Comparison of ENCODE assay signal across 8 cellular contexts in the genomic region with DNA sequence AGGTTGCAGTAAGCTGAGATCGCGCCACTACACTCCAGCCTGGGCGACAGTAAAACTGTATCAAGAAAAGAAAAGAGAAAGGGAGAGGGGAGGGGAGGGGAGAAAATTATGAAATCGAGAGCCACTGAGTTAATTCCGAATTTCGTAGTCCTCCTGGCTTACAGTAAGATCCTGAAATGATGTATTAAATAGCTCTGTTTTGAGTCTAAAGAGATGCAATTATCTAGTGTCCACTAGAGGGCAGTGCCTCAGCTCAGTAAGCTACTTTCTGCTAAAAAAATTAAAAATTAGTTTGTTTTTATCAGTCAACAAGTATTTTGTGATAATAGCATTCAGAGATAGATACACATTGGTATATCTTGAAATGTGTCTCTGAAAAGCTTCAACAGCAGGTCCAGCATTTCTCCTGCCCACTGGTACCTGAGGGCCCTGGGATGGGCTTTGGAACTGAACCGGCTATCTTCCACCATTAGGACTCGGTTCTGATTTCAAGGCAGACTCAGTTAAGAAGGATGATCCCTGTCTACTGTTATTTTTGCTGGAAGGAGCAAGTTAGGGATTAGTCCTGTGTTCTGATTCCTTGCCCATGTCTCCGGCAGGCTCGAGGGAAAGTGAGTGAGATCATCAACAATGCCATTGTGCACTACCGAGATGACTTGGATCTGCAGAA. TPM values are rescaled to one million over a fixed set of nuclear protein-coding genes. Genes with fewer than 3 reads are reported as not detected.
A peak's percentile ranks its signal among the peaks of the same experiment; 100 is the strongest.
DNase-seq lines count a peak whose midpoint lies in the region; ATAC-seq and TF ChIP-seq lines count a peak whose summit lies in the region.

No MANE protein-coding gene starts in this region.

- no peak overlapping the region for H3K18ac ChIP-seq in H9 (ENCODE audit: insufficient read length, low read depth, low read length)

- H3T11ph ChIP-seq in H9 (ENCODE audit: low read length): no peak overlapping the region

- H2BK20ac ChIP-seq in H9 (ENCODE audit: low read depth, low read length, poor library complexity, severe bottlenecking): no peak overlapping the region

- H3K4me1 Mint-ChIP-seq in CD4-positive, alpha-beta memory T cell: peaks cover 2 to 5% (median 3%) of the 10 kb centered on the region in 4 donors
- H3K4me1 Mint-ChIP-seq in H9: peaks cover 17 to 18% of the 10 kb centered on the region in 2 experiments
- H3K4me1 Mint-ChIP-seq in effector memory CD8-positive, alpha-beta T cell (ENCODE audit: low read depth in 2 of 2): peaks cover 0 to 5% of the 10 kb centered on the region in 2 donors
- peaks cover 18% of the 10 kb centered on the region for H3K4me1 Mint-ChIP-seq in neural crest cell
- peaks cover 14% of the 10 kb centered on the region for H3K4me1 Mint-ChIP-seq in activated naive CD8-positive, alpha-beta T cell treated with anti-CD3 and anti-CD28 coated beads for 36 hours

- H3K23me2 ChIP-seq in H9 (ENCODE audit: insufficient read length, low read depth, low read length, poor library complexity, severe bottlenecking): peaks cover 6% of the 10 kb centered on the region

- H3K23ac ChIP-seq in H9 (ENCODE audit: insufficient read length, low read depth, low read length): no peak overlapping the region

- H4K8ac ChIP-seq in H9 (replicated peaks; ENCODE audit: insufficient read length, low read depth, low read length): no peak overlapping the region

- no peak overlapping the region for H2BK5ac ChIP-seq in H9 (ENCODE audit: insufficient read length, low read length)

- H3K4me3 ChIP-seq in CD4-positive, alpha-beta memory T cell (ENCODE audit: low read length in 2 of 2): no peak overlapping the region

- H4K91ac ChIP-seq in H9 (ENCODE audit: insufficient read length, low read depth, low read length): no peak overlapping the region

- H3K27ac ChIP-seq in CD4-positive, alpha-beta memory T cell (ENCODE audit: low read depth, low read length): no peak overlapping the region
- no peak overlapping the region for H3K27ac ChIP-seq in H9 (ENCODE audit: insufficient read length, low read depth, low read length)

- H3K79me1 ChIP-seq in H9 (ENCODE audit: insufficient read depth, low read depth, low read length, poor library complexity, severe bottlenecking): no peaks in the 10 kb centered on the region

- no peak overlapping the region for H2AK5ac ChIP-seq in H9 (ENCODE audit: insufficient read length, low read length)

- no peaks in the 10 kb centered on the region for H3K36me3 ChIP-seq in CD4-positive, alpha-beta memory T cell (ENCODE audit: insufficient read depth, low read length)

- no CpG with 5 or more reads among the region's 11 CpGs for WGBS in H9 (ENCODE audit: extremely low coverage, insufficient read length, low lambda C conversion rate)

- peak in 4 of 5 donors; percentile 22 to 37 (median 24) for DNase-seq in CD4-positive, alpha-beta memory T cell
- no peak for DNase-seq in H9
- DNase-seq in OCI-M1 (lab: John Stamatoyannopoulos, UW): peak; percentile 42
- DNase-seq in effector memory CD8-positive, alpha-beta T cell: peak in 1 of 3 experiments; percentile 8
- DNase-seq in neural crest cell (ENCODE audit: low read depth, low spot score): no peak
- no peak for DNase-seq in activated naive CD8-positive, alpha-beta T cell treated with anti-CD3 and anti-CD28 coated beads for 36 hours

- no peak overlapping the region for H2BK12ac ChIP-seq in H9 (ENCODE audit: insufficient read length, low read depth, low read length)

- no peak overlapping the region for H3K4me2 ChIP-seq in H9 (ENCODE audit: insufficient read depth, insufficient read length, low read length)

- H3K14ac ChIP-seq in H9 (ENCODE audit: insufficient read depth, low read length): no peak overlapping the region

- no peaks in the 10 kb centered on the region for H3K27me3 ChIP-seq in CD4-positive, alpha-beta memory T cell (ENCODE audit: insufficient read depth, low read length)
- H3K27me3 ChIP-seq in H9 (ENCODE audit: insufficient read depth, low read length): no peaks in the 10 kb centered on the region

- POLR2A ChIA-PET in CD4-positive, alpha-beta memory T cell (lab: Charles Lee; ENCODE audit: partially characterized antibody): no interaction called here

- H3K27ac Mint-ChIP-seq in CD4-positive, alpha-beta memory T cell: no peak overlapping the region
- no peak overlapping the region for H3K27ac Mint-ChIP-seq in H9
- no peak overlapping the region for H3K27ac Mint-ChIP-seq in effector memory CD8-positive, alpha-beta T cell
- H3K27ac Mint-ChIP-seq in neural crest cell (ENCODE audit: unreplicated experiment): no peak overlapping the region
- H3K27ac Mint-ChIP-seq in activated naive CD8-positive, alpha-beta T cell treated with anti-CD3 and anti-CD28 coated beads for 36 hours: no peak overlapping the region

- no peak overlapping the region for H4K5ac ChIP-seq in H9 (ENCODE audit: insufficient read length, low read depth, low read length)

- ATAC-seq in effector memory CD8-positive, alpha-beta T cell (replicated peaks): peak; percentile 41
- no peak for ATAC-seq in GM18873 (IDR thresholded peaks at IDR 0.05; ENCODE audit: low FRiP score, unreplicated experiment)
- ATAC-seq in HG02798 (IDR thresholded peaks at IDR 0.05; ENCODE audit: poor library complexity, unreplicated experiment): no peak

- no peak overlapping the region for H3K9ac ChIP-seq in H9 (ENCODE audit: extremely low read depth, insufficient read length, low read length)

- H3K9me3 Mint-ChIP-seq in CD4-positive, alpha-beta memory T cell: no peaks in the 10 kb centered on the region
- H3K9me3 Mint-ChIP-seq in H9 (no peaks in the 10 kb centered on the region), neural crest cell (no peaks in the 10 kb centered on the region)
- H3K9me3 Mint-ChIP-seq in effector memory CD8-positive, alpha-beta T cell: no peaks in the 10 kb centered on the region
- H3K9me3 Mint-ChIP-seq in activated naive CD8-positive, alpha-beta T cell treated with anti-CD3 and anti-CD28 coated beads for 36 hours: no peaks in the 10 kb centered on the region

- H3K9me3 ChIP-seq in CD4-positive, alpha-beta memory T cell (ENCODE audit: control insufficient read depth in 1 of 2, low read length in 2 of 2): no peaks in the 10 kb centered on the region
- H3K9me3 ChIP-seq in H9 (ENCODE audit: control insufficient read depth, low read depth, low read length): no peaks in the 10 kb centered on the region

- peaks cover 0 to 10% of the 10 kb centered on the region in 2 donors for H3K27me3 Mint-ChIP-seq in CD4-positive, alpha-beta memory T cell
- H3K27me3 Mint-ChIP-seq in H9 (ENCODE audit: low read depth) (no peaks in the 10 kb centered on the region), neural crest cell (ENCODE audit: low read depth) (peaks cover 11% of the 10 kb centered on the region)
- peaks cover 0 to 53% of the 10 kb centered on the region in 2 donors for H3K27me3 Mint-ChIP-seq in effector memory CD8-positive, alpha-beta T cell
- H3K27me3 Mint-ChIP-seq in activated naive CD8-positive, alpha-beta T cell treated with anti-CD3 and anti-CD28 coated beads for 36 hours: no peaks in the 10 kb centered on the region

- no peak overlapping the region for H3K4me3 Mint-ChIP-seq in CD4-positive, alpha-beta memory T cell
- H3K4me3 Mint-ChIP-seq in H9 (no peak overlapping the region), neural crest cell (no peak overlapping the region)
- H3K4me3 Mint-ChIP-seq in effector memory CD8-positive, alpha-beta T cell: no peak overlapping the region
- no peak overlapping the region for H3K4me3 Mint-ChIP-seq in activated naive CD8-positive, alpha-beta T cell treated with anti-CD3 and anti-CD28 coated beads for 36 hours

- TF ChIP-seq CTCF in H9 (conservative IDR thresholded peaks at IDR 0.05) (peak; percentile 93), neural crest cell (conservative IDR thresholded peaks at IDR 0.05) (peak; percentile 93)

- H3K4ac ChIP-seq in H9 (ENCODE audit: low read depth, low read length): no peak overlapping the region

- no peak overlapping the region for H2AFZ ChIP-seq in H9 (ENCODE audit: low read length)

- CTCF ChIA-PET in CD4-positive, alpha-beta memory T cell (lab: Charles Lee; ENCODE audit: partially characterized antibody): interaction anchor here (0.5 to 2.4 kb wide), 46 partner anchors 8 to 778 kb away, joined by 3 to 23 read pairs (median 4); partner anchors contain the start of gene TSPAN33

- peaks cover 4% of the 10 kb centered on the region for H3K4me1 ChIP-seq in CD4-positive, alpha-beta memory T cell (ENCODE audit: insufficient read depth, low read length)
- peaks cover 3% of the 10 kb centered on the region; the same call in 1 of the 2 replicates for H3K4me1 ChIP-seq in H9 (ENCODE audit: insufficient read depth, low read length)

- H2BK15ac ChIP-seq in H9 (ENCODE audit: low read depth, low read length): no peak overlapping the region

- no peaks in the 10 kb centered on the region for H4K20me1 ChIP-seq in H9 (ENCODE audit: control insufficient read depth, insufficient read depth, insufficient read length)

- H3K36me3 Mint-ChIP-seq in CD4-positive, alpha-beta memory T cell: peaks cover 0 to 9% of the 10 kb centered on the region in 2 donors
- H3K36me3 Mint-ChIP-seq in H9 (ENCODE audit: insufficient read depth in 1 of 3, low read depth in 3 of 3) (peaks cover 7 to 21% (median 21%) of the 10 kb centered on the region in 3 experiments; a peak in 6 of 7 replicates), neural crest cell (ENCODE audit: low read depth) (peaks cover 2% of the 10 kb centered on the region)
- H3K36me3 Mint-ChIP-seq in effector memory CD8-positive, alpha-beta T cell (ENCODE audit: insufficient read depth): no peaks in the 10 kb centered on the region
- peaks cover 2% of the 10 kb centered on the region for H3K36me3 Mint-ChIP-seq in activated naive CD8-positive, alpha-beta T cell treated with anti-CD3 and anti-CD28 coated beads for 36 hours

- no peak overlapping the region for H2BK120ac ChIP-seq in H9 (ENCODE audit: low read depth, low read length, poor library complexity, severe bottlenecking)

- intact Hi-C loops in CD4-positive, alpha-beta memory T cell (cut with micrococcal nuclease): loop anchor here (1.0 to 2.0 kb wide), 2 partner anchors 107 to 309 kb away; no protein-coding TSS in a partner anchor

- H3K56ac ChIP-seq in H9 (ENCODE audit: insufficient read length, low read depth, low read length): no peak overlapping the region

- no peaks in the 10 kb centered on the region for H3K79me2 ChIP-seq in H9 (ENCODE audit: insufficient read depth, low read length)

RNA-seq across cellular contexts. Expression of gene TSPAN33, which starts 19.5 kb away (rescaled TPM):
- 1 to 10 TPM in 1 of 2 experiments, under 1 TPM in 1; 0.83 to 1.0 TPM for total RNA-seq in CD4-positive, alpha-beta memory T cell
- 1 to 10 TPM in 1 of 2 donors, under 1 TPM in 1; 0.89 to 6.3 TPM for polyA plus RNA-seq in CD4-positive, alpha-beta memory T cell
- total RNA-seq in H9 (2021) (34.7 and 36.7 TPM in 2 replicates), neural crest cell (15.9 and 16.7 TPM in 2 replicates)
- 10 to 100 TPM; 18.7 to 19.5 TPM for total RNA-seq in activated naive CD8-positive, alpha-beta T cell treated with anti-CD3 and anti-CD28 coated beads for 36 hours

RNA-seq across cellular contexts. Expression of gene SMO, which starts 24.4 kb away (rescaled TPM):
- not detected for total RNA-seq in CD4-positive, alpha-beta memory T cell
- polyA plus RNA-seq in CD4-positive, alpha-beta memory T cell: not detected
- 66.8 and 70.0 TPM in 2 replicates for total RNA-seq in H9 (2021)
- total RNA-seq in neural crest cell: 104 and 119 TPM in 2 replicates
- 1 to 10 TPM; 1.7 to 1.9 TPM for total RNA-seq in activated naive CD8-positive, alpha-beta T cell treated with anti-CD3 and anti-CD28 coated beads for 36 hours

Comparison
In these comparisons a context has a peak if more than half of its experiments do, and no peak if none do; other contexts are left out.
1. DNase-seq: peak in CD4-positive, alpha-beta memory T cell (4 of 5) and OCI-M1 (single experiment); none in H9 (single experiment), neural crest cell (single experiment) and activated naive CD8-positive, alpha-beta T cell treated with anti-CD3 and anti-CD28 coated beads for 36 hours (single experiment).
2. RNA of gene SMO, which starts 24.4 kb away (total RNA-seq): 104 to 119 TPM in neural crest cell and 66.8 to 70.0 TPM in H9; 1.7 to 1.9 TPM in activated naive CD8-positive, alpha-beta T cell treated with anti-CD3 and anti-CD28 coated beads for 36 hours and not detected in CD4-positive, alpha-beta memory T cell; every median in the first group is over 10 times any median in the second.